16 cellular contexts compared by ENCODE assay signal in genomic region chr5:57700484-57700883, GRCh38.
DNase-seq lines count a peak whose midpoint lies in the region; ATAC-seq and TF ChIP-seq lines count a peak whose summit lies in the region.
"Had no signal": no experiment of that assay in that cellular context is flagged by ENCODE, and none has a peak within 500 bp of the region (broad histone marks: within the 10 kb centered on the region; RNA-seq: fewer than 3 reads in every experiment).

No MANE protein-coding gene starts in this region.

- no peak overlapping the region for H3K4me3 Mint-ChIP-seq in activated CD4-positive, alpha-beta T cell treated with anti-CD3 and anti-CD28 coated beads, Interleukin-2, amount 10 ng/mL, durations not matched to agents 24 days and 14 days
- no peak overlapping the region for H3K4me3 Mint-ChIP-seq in activated CD8-positive, alpha-beta T cell treated with anti-CD3 and anti-CD28 coated beads for 36 hours
- no peak overlapping the region for H3K4me3 Mint-ChIP-seq in activated CD8-positive, alpha-beta T cell treated with anti-CD3 and anti-CD28 coated beads, Interleukin-2, amount 10 ng/mL, durations not matched to agents 7 days and 5 days
- H3K4me3 Mint-ChIP-seq: CD4-positive, alpha-beta T cell had no signal

- H3K36me3 Mint-ChIP-seq in activated CD4-positive, alpha-beta T cell treated with anti-CD3 and anti-CD28 coated beads, Interleukin-2, amount 10 ng/mL, durations not matched to agents 24 days and 14 days (ENCODE audit: low read depth) = no peaks in the 10 kb centered on the region
- no peaks in the 10 kb centered on the region for H3K36me3 Mint-ChIP-seq in activated CD8-positive, alpha-beta T cell treated with anti-CD3 and anti-CD28 coated beads for 36 hours (ENCODE audit: low read depth)
- no peaks in the 10 kb centered on the region for H3K36me3 Mint-ChIP-seq in activated CD8-positive, alpha-beta T cell treated with anti-CD3 and anti-CD28 coated beads, Interleukin-2, amount 10 ng/mL, durations not matched to agents 7 days and 5 days (ENCODE audit: low read depth)

- peaks cover 2% of the 10 kb centered on the region for H3K27me3 Mint-ChIP-seq in activated CD4-positive, alpha-beta T cell treated with anti-CD3 and anti-CD28 coated beads, Interleukin-2, amount 10 ng/mL, durations not matched to agents 24 days and 14 days
- H3K27me3 Mint-ChIP-seq in activated CD8-positive, alpha-beta T cell treated with anti-CD3 and anti-CD28 coated beads for 36 hours = no peaks in the 10 kb centered on the region
- H3K27me3 Mint-ChIP-seq in activated CD8-positive, alpha-beta T cell treated with anti-CD3 and anti-CD28 coated beads, Interleukin-2, amount 10 ng/mL, durations not matched to agents 7 days and 5 days (ENCODE audit: low read depth) = peaks cover 3% of the 10 kb centered on the region
- H3K27me3 Mint-ChIP-seq: CD4-positive, alpha-beta T cell had no signal

- peak overlapping the region; percentile 37 to 89 (median 74) for H3K27ac ChIP-seq in heart right ventricle
- peak overlapping the region; percentile 64 to 85 for H3K27ac ChIP-seq in right atrium auricular region
- H3K27ac ChIP-seq: 22Rv1, A549, C4-2B, GM23248, HL-60 had no signal

- POLR2A ChIA-PET in activated CD8-positive, alpha-beta T cell treated with anti-CD3 and anti-CD28 coated beads for 36 hours (lab: Charles Lee) = no interaction called here
- POLR2A ChIA-PET in activated CD8-positive, alpha-beta T cell treated with anti-CD3 and anti-CD28 coated beads, Interleukin-2, amount 10 ng/mL, durations not matched to agents 7 days and 5 days (lab: Charles Lee) = no interaction called here

- no peaks in the 10 kb centered on the region for H3K27me3 ChIP-seq in heart right ventricle
- H3K27me3 ChIP-seq in right atrium auricular region = no peaks in the 10 kb centered on the region

- no peak overlapping the region for H3K4me3 ChIP-seq in heart right ventricle
- H3K4me3 ChIP-seq in right atrium auricular region = no peak overlapping the region
- H3K4me3 ChIP-seq: A549, GM23248, HAP-1 had no signal

- ATAC-seq in heart right ventricle = peak; percentile 37 to 84 (median 78)
- ATAC-seq in activated CD8-positive, alpha-beta T cell treated with anti-CD3 and anti-CD28 coated beads for 36 hours = no peak
- ATAC-seq in activated CD8-positive, alpha-beta T cell treated with anti-CD3 and anti-CD28 coated beads, Interleukin-2, amount 10 ng/mL, durations not matched to agents 7 days and 5 days = no peak
- ATAC-seq: A549 had no signal

- H3K9me3 Mint-ChIP-seq in activated CD4-positive, alpha-beta T cell treated with anti-CD3 and anti-CD28 coated beads, Interleukin-2, amount 10 ng/mL, durations not matched to agents 24 days and 14 days = no peaks in the 10 kb centered on the region
- no peaks in the 10 kb centered on the region for H3K9me3 Mint-ChIP-seq in activated CD8-positive, alpha-beta T cell treated with anti-CD3 and anti-CD28 coated beads for 36 hours
- H3K9me3 Mint-ChIP-seq in activated CD8-positive, alpha-beta T cell treated with anti-CD3 and anti-CD28 coated beads, Interleukin-2, amount 10 ng/mL, durations not matched to agents 7 days and 5 days (ENCODE audit: insufficient read depth) = no peaks in the 10 kb centered on the region
- H3K9me3 Mint-ChIP-seq: CD4-positive, alpha-beta T cell had no signal

- H3K9me3 ChIP-seq in heart right ventricle = peaks cover 0 to 4% (median 0%) of the 10 kb centered on the region in 11 donors
- no peaks in the 10 kb centered on the region for H3K9me3 ChIP-seq in right atrium auricular region
- H3K9me3 ChIP-seq: A549, Caco-2, HAP-1 had no signal

- H3K4me1 ChIP-seq in heart right ventricle (peaks cover 5 to 42% (median 26%) of the 10 kb centered on the region in 9 donors), right atrium auricular region (peaks cover 0 to 42% of the 10 kb centered on the region in 2 donors)
- H3K4me1 ChIP-seq: HAP-1 had no signal

- peak; percentile 11 for DNase-seq in activated CD4-positive, alpha-beta T cell treated with anti-CD3 and anti-CD28 coated beads, Interleukin-2, amount 10 ng/mL, durations not matched to agents 24 days and 14 days
- no peak for DNase-seq in activated CD4-positive, alpha-beta T cell treated with anti-CD3 and anti-CD28 coated beads for 4 hours
- DNase-seq in heart right ventricle (peak in 1 of 2 donors; percentile 32), right atrium auricular region (ENCODE audit: low spot score) (no peak), OCI-M2 (lab: John Stamatoyannopoulos, UW; ENCODE audit: unreplicated experiment) (no peak)
- DNase-seq in activated CD8-positive, alpha-beta T cell treated with anti-CD3 and anti-CD28 coated beads for 36 hours = no peak
- no peak for DNase-seq in activated CD8-positive, alpha-beta T cell treated with anti-CD3 and anti-CD28 coated beads, Interleukin-2, amount 10 ng/mL, durations not matched to agents 7 days and 5 days
- DNase-seq: AML-193; Caco-2; CD4-positive, alpha-beta T cell; GM23248 had no signal

- TF ChIP-seq CTCF in heart right ventricle (IDR thresholded peaks at IDR 0.05) (peak in 3 of 9 donors; percentile 13 to 30 (median 16)), right atrium auricular region (IDR thresholded peaks at IDR 0.05) (no peak)
- TF ChIP-seq CTCF in activated CD8-positive, alpha-beta T cell treated with anti-CD3 and anti-CD28 coated beads for 36 hours (IDR thresholded peaks at IDR 0.05) = no peak

- intact Hi-C loops in activated CD4-positive, alpha-beta T cell treated with anti-CD3 and anti-CD28 coated beads, Interleukin-2, amount 10 ng/mL, durations not matched to agents 24 days and 14 days (cut with micrococcal nuclease) = no loop called here
- intact Hi-C loops in heart right ventricle (cut with DNase I) = loop anchor here in 2 of 10 donors (2.0 to 5.0 kb wide), 2 partner anchors 38 to 198 kb away; no protein-coding TSS in a partner anchor
- intact Hi-C loops in activated CD8-positive, alpha-beta T cell treated with anti-CD3 and anti-CD28 coated beads for 36 hours (cut with micrococcal nuclease) = no loop called here

- no peak overlapping the region for H3K27ac Mint-ChIP-seq in activated CD4-positive, alpha-beta T cell treated with anti-CD3 and anti-CD28 coated beads, Interleukin-2, amount 10 ng/mL, durations not matched to agents 24 days and 14 days
- H3K27ac Mint-ChIP-seq in activated CD8-positive, alpha-beta T cell treated with anti-CD3 and anti-CD28 coated beads for 36 hours = no peak overlapping the region
- H3K27ac Mint-ChIP-seq in activated CD8-positive, alpha-beta T cell treated with anti-CD3 and anti-CD28 coated beads, Interleukin-2, amount 10 ng/mL, durations not matched to agents 7 days and 5 days = no peak overlapping the region
- H3K27ac Mint-ChIP-seq: CD4-positive, alpha-beta T cell had no signal

- WGBS in heart right ventricle, 2 donors = 52 to 61% methylated on average over 2 of the region's 2 CpGs

- H3K36me3 ChIP-seq in heart right ventricle = no peaks in the 10 kb centered on the region
- no peaks in the 10 kb centered on the region for H3K36me3 ChIP-seq in right atrium auricular region
- H3K36me3 ChIP-seq: HAP-1 had no signal

- CTCF ChIA-PET in activated CD8-positive, alpha-beta T cell treated with anti-CD3 and anti-CD28 coated beads for 36 hours (lab: Charles Lee) = no interaction called here
- CTCF ChIA-PET in activated CD8-positive, alpha-beta T cell treated with anti-CD3 and anti-CD28 coated beads, Interleukin-2, amount 10 ng/mL, durations not matched to agents 7 days and 5 days (lab: Charles Lee) = no interaction called here

- H3K4me1 Mint-ChIP-seq in activated CD4-positive, alpha-beta T cell treated with anti-CD3 and anti-CD28 coated beads, Interleukin-2, amount 10 ng/mL, durations not matched to agents 24 days and 14 days = no peaks in the 10 kb centered on the region
- no peaks in the 10 kb centered on the region for H3K4me1 Mint-ChIP-seq in activated CD8-positive, alpha-beta T cell treated with anti-CD3 and anti-CD28 coated beads for 36 hours (ENCODE audit: low read depth)
- H3K4me1 Mint-ChIP-seq in activated CD8-positive, alpha-beta T cell treated with anti-CD3 and anti-CD28 coated beads, Interleukin-2, amount 10 ng/mL, durations not matched to agents 7 days and 5 days (ENCODE audit: low read depth) = no peaks in the 10 kb centered on the region

Comparison
In these comparisons a context has a peak if more than half of its experiments do, and no peak if none do; other contexts are left out.
1. ATAC-seq: peak in heart right ventricle (8 of 8); none in activated CD8-positive, alpha-beta T cell treated with anti-CD3 and anti-CD28 coated beads for 36 hours (single experiment) and activated CD8-positive, alpha-beta T cell treated with anti-CD3 and anti-CD28 coated beads, Interleukin-2, amount 10 ng/mL, durations not matched to agents 7 days and 5 days (single experiment).